8 cellular contexts compared by ENCODE assay signal in the genomic region with DNA sequence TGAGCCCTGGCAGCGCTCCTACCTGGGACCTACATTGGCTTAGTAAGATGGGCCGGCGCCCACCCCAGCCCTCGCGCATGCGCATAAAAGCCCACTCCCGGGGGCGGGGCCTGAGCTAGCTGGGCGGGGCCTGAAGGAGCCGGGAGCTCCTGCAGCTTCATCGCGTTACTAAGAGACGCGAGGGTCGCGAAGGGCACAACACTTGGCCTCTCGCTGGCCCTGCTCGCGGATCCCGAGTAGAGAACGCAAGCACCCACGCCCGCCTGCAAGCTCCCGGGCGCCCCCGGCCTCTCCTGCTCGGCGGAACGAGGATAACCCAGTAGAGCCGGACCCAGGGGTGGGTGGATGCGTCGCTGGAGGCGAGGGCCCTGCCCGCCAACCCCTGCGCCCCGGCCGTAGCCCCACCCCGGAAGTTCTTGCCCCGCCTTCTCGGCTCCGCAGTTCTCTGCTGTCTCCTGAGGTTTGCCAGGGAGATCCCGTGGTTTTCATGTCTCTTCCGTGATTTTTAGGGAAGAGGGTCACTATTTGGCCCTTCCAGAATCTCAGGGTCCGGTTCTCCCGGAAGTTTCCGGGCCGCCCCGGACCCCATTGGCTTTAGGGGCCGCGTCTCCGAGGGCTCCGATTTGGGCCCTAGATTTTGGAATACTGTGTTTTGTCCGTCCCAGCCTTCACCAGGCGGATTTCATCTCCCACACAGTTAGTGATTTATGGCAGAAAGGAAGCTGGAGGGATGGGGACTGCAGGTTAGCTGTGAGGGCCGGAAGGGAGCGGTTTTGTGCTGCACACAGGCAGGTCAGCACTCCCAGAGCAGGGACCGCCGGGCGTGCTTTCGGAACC. TPM values are rescaled to one million over a fixed set of nuclear protein-coding genes. Genes with fewer than 3 reads are reported as not detected.
DNase-seq lines count a peak whose midpoint lies in the region; ATAC-seq and TF ChIP-seq lines count a peak whose summit lies in the region.

A gene with protein sequence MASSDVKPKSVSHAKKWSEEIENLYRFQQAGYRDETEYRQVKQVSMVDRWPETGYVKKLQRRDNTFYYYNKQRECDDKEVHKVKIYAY (plus strand): TSS at position 168 of the 837 bp plus-strand sequence. CDS start 7,081 bp downstream, outside the sequence.

- peak within 1 kb of the TSS; percentile 93 to 99 (median 96) for H3K27ac Mint-ChIP-seq in CD4-positive, alpha-beta memory T cell
- H3K27ac Mint-ChIP-seq in activated CD8-positive, alpha-beta T cell treated with anti-CD3 and anti-CD28 coated beads for 36 hours = peak within 1 kb of the TSS; percentile 99

- POLR2A ChIA-PET in CD4-positive, alpha-beta memory T cell (lab: Charles Lee; ENCODE audit: partially characterized antibody) = interaction anchor here (0.6 to 2.5 kb wide), 12 partner anchors 11 to 1657 kb away, joined by 3 to 20 read pairs (median 4); partner anchors contain the start of genes CDNF, HSPA14, MSANTD7 and SUV39H2
- POLR2A ChIA-PET in activated CD8-positive, alpha-beta T cell treated with anti-CD3 and anti-CD28 coated beads for 36 hours (lab: Charles Lee) = interaction anchor here (0.6 to 1.4 kb wide), 6 partner anchors 9 to 370 kb away, joined by 3 to 7 read pairs (median 4); partner anchors contain the start of genes HSPA14, MSANTD7 and SUV39H2

- H3K4me1 Mint-ChIP-seq in CD4-positive, alpha-beta memory T cell = peaks cover 20 to 40% (median 29%) of the 10 kb centered on the region in 4 donors
- peaks cover 20% of the 10 kb centered on the region for H3K4me1 Mint-ChIP-seq in activated CD8-positive, alpha-beta T cell treated with anti-CD3 and anti-CD28 coated beads for 36 hours (ENCODE audit: low read depth)

- no peaks in the 10 kb centered on the region for H3K9me3 Mint-ChIP-seq in CD4-positive, alpha-beta memory T cell
- H3K9me3 Mint-ChIP-seq in activated CD8-positive, alpha-beta T cell treated with anti-CD3 and anti-CD28 coated beads for 36 hours = no peaks in the 10 kb centered on the region

- peaks cover 15% of the 10 kb centered on the region for H3K4me1 ChIP-seq in CD4-positive, alpha-beta memory T cell (ENCODE audit: insufficient read depth, low read length)
- peaks cover 8% of the 10 kb centered on the region for H3K4me1 ChIP-seq in lower lobe of right lung

- no peaks in the 10 kb centered on the region for H3K27me3 Mint-ChIP-seq in CD4-positive, alpha-beta memory T cell
- H3K27me3 Mint-ChIP-seq in activated CD8-positive, alpha-beta T cell treated with anti-CD3 and anti-CD28 coated beads for 36 hours = no peaks in the 10 kb centered on the region

- no peak for TF ChIP-seq CTCF in activated CD8-positive, alpha-beta T cell treated with anti-CD3 and anti-CD28 coated beads for 36 hours (IDR thresholded peaks at IDR 0.05)
- no peak for TF ChIP-seq CTCF in lower lobe of right lung (IDR thresholded peaks at IDR 0.05)

- intact Hi-C loops in CD4-positive, alpha-beta memory T cell (cut with micrococcal nuclease) = loop anchor here (1.0 to 10.0 kb wide), 7 partner anchors 121 to 1375 kb away; partner anchors contain the start of genes CDNF, HSPA14, MSANTD7 and NMT2
- intact Hi-C loops in activated CD8-positive, alpha-beta T cell treated with anti-CD3 and anti-CD28 coated beads for 36 hours (cut with micrococcal nuclease) = loop anchor here (10.0 kb wide), 1 partner anchor 125 kb away; the partner anchor contains the start of genes CDNF, HSPA14 and MSANTD7
- intact Hi-C loops in lower lobe of right lung (cut with DNase I) = no loop called here

- H3K36me3 ChIP-seq in CD4-positive, alpha-beta memory T cell (ENCODE audit: insufficient read depth, low read length) = no peaks in the 10 kb centered on the region
- H3K36me3 ChIP-seq in lower lobe of right lung = no peaks in the 10 kb centered on the region

- CTCF ChIA-PET in CD4-positive, alpha-beta memory T cell (lab: Charles Lee; ENCODE audit: partially characterized antibody) = interaction anchor here (0.9 to 4.5 kb wide), 6 partner anchors 10 to 150 kb away, joined by 3 to 22 read pairs (median 4); partner anchors contain the start of genes CDNF, HSPA14, MSANTD7 and SUV39H2
- CTCF ChIA-PET in activated CD8-positive, alpha-beta T cell treated with anti-CD3 and anti-CD28 coated beads for 36 hours (lab: Charles Lee) = interaction anchor here (0.7 to 3.7 kb wide), 6 partner anchors 12 to 396 kb away, joined by 3 to 18 read pairs (median 3); no protein-coding TSS in a partner anchor

- ATAC-seq in GM19455 (IDR thresholded peaks at IDR 0.05; ENCODE audit: unreplicated experiment) (peak; percentile 83), lower lobe of right lung (peak; percentile 98)
- ATAC-seq in activated CD8-positive, alpha-beta T cell treated with anti-CD3 and anti-CD28 coated beads for 36 hours = peak; percentile 88

- no peaks in the 10 kb centered on the region for H3K9me3 ChIP-seq in CD4-positive, alpha-beta memory T cell (ENCODE audit: control insufficient read depth in 1 of 2, low read length in 2 of 2)
- no peaks in the 10 kb centered on the region for H3K9me3 ChIP-seq in lower lobe of right lung

- peak; percentile 87 to 92 (median 88) for DNase-seq in CD4-positive, alpha-beta memory T cell
- DNase-seq in HK-2 (ENCODE audit: unreplicated experiment) (peak; percentile 89), NCI-H82 treated with DMSO at 0.1 percent for 48 hours (lab: John Stamatoyannopoulos, UW; ENCODE audit: unreplicated experiment) (peak; percentile 78), ecto neural progenitor cell (ENCODE audit: low spot score) (peak; percentile 98), lower lobe of right lung (peak; percentile 93)
- peak; percentile 94 for DNase-seq in activated CD8-positive, alpha-beta T cell treated with anti-CD3 and anti-CD28 coated beads for 36 hours
- peak; percentile 73 to 98 (median 90) for DNase-seq in stimulated activated CD4-positive, alpha-beta T cell treated with anti-CD3 and anti-CD28 coated beads, TNF-alpha, amount 100 ng/mL, for 1 hour (ENCODE audit: low read depth in 3 of 3, low spot score in 1 of 3)

- peak within 1 kb of the TSS; percentile 93 to 99 (median 96) for H3K4me3 Mint-ChIP-seq in CD4-positive, alpha-beta memory T cell
- H3K4me3 Mint-ChIP-seq in activated CD8-positive, alpha-beta T cell treated with anti-CD3 and anti-CD28 coated beads for 36 hours = peak within 1 kb of the TSS; percentile 98

- peaks cover 0 to 7% of the 10 kb centered on the region in 2 donors for H3K36me3 Mint-ChIP-seq in CD4-positive, alpha-beta memory T cell
- H3K36me3 Mint-ChIP-seq in activated CD8-positive, alpha-beta T cell treated with anti-CD3 and anti-CD28 coated beads for 36 hours (ENCODE audit: low read depth) = no peaks in the 10 kb centered on the region

- peak within 1 kb of the TSS; percentile 92 for H3K27ac ChIP-seq in CD4-positive, alpha-beta memory T cell (ENCODE audit: low read depth, low read length)
- H3K27ac ChIP-seq in lower lobe of right lung = peak within 1 kb of the TSS; percentile 98

- H3K27me3 ChIP-seq in CD4-positive, alpha-beta memory T cell (ENCODE audit: insufficient read depth, low read length) = no peaks in the 10 kb centered on the region
- H3K27me3 ChIP-seq in lower lobe of right lung (ENCODE audit: low read depth) = no peaks in the 10 kb centered on the region

- peak within 1 kb of the TSS; percentile 79 to 98 for H3K4me3 ChIP-seq in CD4-positive, alpha-beta memory T cell (ENCODE audit: low read length in 2 of 2)
- peak within 1 kb of the TSS; percentile 95 for H3K4me3 ChIP-seq in lower lobe of right lung

RNA-seq across cellular contexts. Expression of the gene that starts here (rescaled TPM):
- not detected for total RNA-seq in CD4-positive, alpha-beta memory T cell
- polyA plus RNA-seq in CD4-positive, alpha-beta memory T cell = under 1 TPM; 0.62 to 0.99 TPM
- under 1 TPM in 1 of 2 experiments, not detected in 1; 0.79 TPM for total RNA-seq in activated CD8-positive, alpha-beta T cell treated with anti-CD3 and anti-CD28 coated beads for 36 hours
- 0.95 TPM for total RNA-seq in lower lobe of right lung

Comparison
In these comparisons a context has a peak if more than half of its experiments do, and no peak if none do; other contexts are left out.
1. Peak in every context shown above with its lines: DNase-seq, ATAC-seq, H3K4me3 ChIP-seq and H3K27ac ChIP-seq.
2. Peak in DNase-seq, H3K4me3 ChIP-seq and H3K27ac ChIP-seq in CD4-positive, alpha-beta memory T cell; RNA of the gene not detected or under 1 TPM.
3. Peak in DNase-seq and ATAC-seq in activated CD8-positive, alpha-beta T cell treated with anti-CD3 and anti-CD28 coated beads for 36 hours; RNA of the gene not detected or under 1 TPM.
4. Peak in DNase-seq, ATAC-seq, H3K4me3 ChIP-seq and H3K27ac ChIP-seq in lower lobe of right lung; RNA of the gene not detected or under 1 TPM.